In the genomic region with DNA sequence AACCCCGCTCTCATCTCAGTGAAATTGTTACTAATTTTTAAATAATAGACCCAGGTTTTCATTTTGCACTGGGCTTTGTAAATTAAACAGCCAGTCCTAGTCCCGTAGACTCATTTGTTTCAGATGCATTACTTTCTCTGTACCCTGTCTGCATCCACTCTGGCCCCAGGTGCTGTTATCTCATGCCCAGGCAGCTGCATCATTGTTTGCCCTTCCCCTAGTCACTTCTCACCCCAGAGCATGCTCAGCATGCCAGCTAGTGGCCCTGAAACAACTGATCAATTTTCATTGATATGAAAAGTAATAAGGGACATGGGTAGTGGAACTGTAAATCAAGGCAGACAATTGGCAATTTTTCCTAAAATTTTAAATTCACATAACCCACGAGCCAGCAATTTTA, we compare ENCODE assay signal across 21 cellular contexts.
"Had no signal": no experiment of that assay in that cellular context is flagged by ENCODE, and none has a peak within 500 bp of the region (broad histone marks: within the 10 kb centered on the region; RNA-seq: fewer than 3 reads in every experiment).

No MANE protein-coding gene starts in this region.

- H3K4me1 Mint-ChIP-seq: activated naive CD4-positive, alpha-beta T cell treated with anti-CD3 and anti-CD28 coated beads, Interleukin-2, amount 50 U/mL, for 24 hours; activated naive CD8-positive, alpha-beta T cell treated with anti-CD3 and anti-CD28 coated beads, Interleukin-2, amount 50 U/mL, for 24 hours; stimulated activated naive CD8-positive, alpha-beta T cell treated with anti-CD3 and anti-CD28 coated beads, Interleukin-15, amount 100 ng/mL, for 72 hours had no signal

- H3K36me3 Mint-ChIP-seq: activated naive CD4-positive, alpha-beta T cell treated with anti-CD3 and anti-CD28 coated beads, Interleukin-2, amount 50 U/mL, for 24 hours; stimulated activated memory B cell treated with anti-CD40 and anti-IgM and Interleukin-4, amounts not matched to agents 10 μg/mL and 1 μg/mL and 100 μg/mL, for 72 hours had no signal

- H3K27me3 Mint-ChIP-seq: activated CD8-positive, alpha-beta T cell treated with anti-CD3 and anti-CD28 coated beads for 36 hours; activated naive CD8-positive, alpha-beta T cell treated with anti-CD3 and anti-CD28 coated beads, Interleukin-2, amount 50 U/mL, for 24 hours; stimulated activated naive CD8-positive, alpha-beta T cell treated with anti-CD3 and anti-CD28 coated beads, Interleukin-15, amount 100 ng/mL, for 72 hours had no signal

- H3K27ac Mint-ChIP-seq: activated CD8-positive, alpha-beta T cell treated with anti-CD3 and anti-CD28 coated beads for 36 hours; activated naive CD4-positive, alpha-beta T cell treated with anti-CD3 and anti-CD28 coated beads, Interleukin-2, amount 50 U/mL, for 24 hours; activated naive CD8-positive, alpha-beta T cell treated with anti-CD3 and anti-CD28 coated beads, Interleukin-2, amount 50 U/mL, for 24 hours; activated T-helper 2 cell treated with anti-CD3 and anti-CD28 coated beads, Interferon-gamma antibody, Interleukin-2, Interleukin-4, amounts not matched to agents 10 μg/mL and 5 μg/mL and 100 μg/mL, durations not matched to agents 14 hours and 24 hours and 36 hours; nephron; stimulated activated naive CD8-positive, alpha-beta T cell treated with anti-CD3 and anti-CD28 coated beads, Interleukin-15, amount 100 ng/mL, for 72 hours had no signal

- H3K9me3 Mint-ChIP-seq: activated naive CD4-positive, alpha-beta T cell treated with anti-CD3 and anti-CD28 coated beads, Interleukin-2, amount 50 U/mL, for 24 hours; activated T-cell treated with anti-CD3 and anti-CD28 coated beads, Interleukin-2, amount 50 U/mL, for 4 hours; activated T-helper 2 cell treated with anti-CD3 and anti-CD28 coated beads, Interferon-gamma antibody, Interleukin-2, Interleukin-4, amounts not matched to agents 10 μg/mL and 5 μg/mL and 100 μg/mL, durations not matched to agents 14 hours and 24 hours and 36 hours; stimulated activated naive CD8-positive, alpha-beta T cell treated with anti-CD3 and anti-CD28 coated beads, Interleukin-15, amount 100 ng/mL, for 72 hours had no signal

- ATAC-seq: activated CD8-positive, alpha-beta T cell treated with anti-CD3 and anti-CD28 coated beads for 36 hours; activated naive CD8-positive, alpha-beta T cell treated with anti-CD3 and anti-CD28 coated beads, Interleukin-2, amount 50 U/mL, for 24 hours; activated T-cell treated with anti-CD3 and anti-CD28 coated beads, Interleukin-2, amount 50 U/mL, for 4 hours; gastroesophageal sphincter; left cardiac atrium; pancreas; stimulated activated memory B cell treated with anti-CD40 and anti-IgM and Interleukin-4, amounts not matched to agents 10 μg/mL and 1 μg/mL and 100 μg/mL, for 72 hours; stimulated activated naive CD8-positive, alpha-beta T cell treated with anti-CD3 and anti-CD28 coated beads, Interleukin-15, amount 100 ng/mL, for 72 hours; upper lobe of right lung had no signal

- H3K4me3 Mint-ChIP-seq: activated CD8-positive, alpha-beta T cell treated with anti-CD3 and anti-CD28 coated beads for 36 hours; activated naive CD4-positive, alpha-beta T cell treated with anti-CD3 and anti-CD28 coated beads, Interleukin-2, amount 50 U/mL, for 24 hours; activated naive CD8-positive, alpha-beta T cell treated with anti-CD3 and anti-CD28 coated beads, Interleukin-2, amount 50 U/mL, for 24 hours; activated T-cell treated with anti-CD3 and anti-CD28 coated beads, Interleukin-2, amount 50 U/mL, for 4 hours; nephron; stimulated activated memory B cell treated with anti-CD40 and anti-IgM and Interleukin-4, amounts not matched to agents 10 μg/mL and 1 μg/mL and 100 μg/mL, for 72 hours; stimulated activated naive CD8-positive, alpha-beta T cell treated with anti-CD3 and anti-CD28 coated beads, Interleukin-15, amount 100 ng/mL, for 72 hours had no signal

- DNase-seq: activated CD4-positive, alpha-beta T cell treated with anti-CD3 and anti-CD28 coated beads, Interleukin-2, amount 50 U/mL, for 1 hour; activated CD8-positive, alpha-beta T cell treated with anti-CD3 and anti-CD28 coated beads for 36 hours; activated naive CD8-positive, alpha-beta T cell treated with anti-CD3 and anti-CD28 coated beads, Interleukin-2, amount 50 U/mL, for 24 hours; activated T-cell treated with anti-CD3 and anti-CD28 coated beads, Interleukin-2, amount 50 U/mL, for 4 hours; cerebellar nuclear complex; left cardiac atrium; mammary epithelial cell; pancreas; sigmoid colon; stimulated activated CD4-positive, alpha-beta T cell treated with anti-CD3 and anti-CD28 coated beads, Interleukin-1b, Interleukin-23, amount 100 ng/mL, for 48 hours; stimulated activated CD4-positive, alpha-beta T cell treated with anti-CD3 and anti-CD28 coated beads, Interleukin-4, amount 100 ng/mL, for 4 hours; stimulated activated CD8-positive, alpha-beta memory T cell treated with anti-CD3 and anti-CD28 coated beads, Interleukin-4, amount 100 ng/mL, for 48 hours; stimulated activated naive CD8-positive, alpha-beta T cell treated with anti-CD3 and anti-CD28 coated beads, Interleukin-15, amount 100 ng/mL, for 72 hours; T-helper 2 cell; tibial artery; upper lobe of right lung had no signal
